In the genomic region with DNA sequence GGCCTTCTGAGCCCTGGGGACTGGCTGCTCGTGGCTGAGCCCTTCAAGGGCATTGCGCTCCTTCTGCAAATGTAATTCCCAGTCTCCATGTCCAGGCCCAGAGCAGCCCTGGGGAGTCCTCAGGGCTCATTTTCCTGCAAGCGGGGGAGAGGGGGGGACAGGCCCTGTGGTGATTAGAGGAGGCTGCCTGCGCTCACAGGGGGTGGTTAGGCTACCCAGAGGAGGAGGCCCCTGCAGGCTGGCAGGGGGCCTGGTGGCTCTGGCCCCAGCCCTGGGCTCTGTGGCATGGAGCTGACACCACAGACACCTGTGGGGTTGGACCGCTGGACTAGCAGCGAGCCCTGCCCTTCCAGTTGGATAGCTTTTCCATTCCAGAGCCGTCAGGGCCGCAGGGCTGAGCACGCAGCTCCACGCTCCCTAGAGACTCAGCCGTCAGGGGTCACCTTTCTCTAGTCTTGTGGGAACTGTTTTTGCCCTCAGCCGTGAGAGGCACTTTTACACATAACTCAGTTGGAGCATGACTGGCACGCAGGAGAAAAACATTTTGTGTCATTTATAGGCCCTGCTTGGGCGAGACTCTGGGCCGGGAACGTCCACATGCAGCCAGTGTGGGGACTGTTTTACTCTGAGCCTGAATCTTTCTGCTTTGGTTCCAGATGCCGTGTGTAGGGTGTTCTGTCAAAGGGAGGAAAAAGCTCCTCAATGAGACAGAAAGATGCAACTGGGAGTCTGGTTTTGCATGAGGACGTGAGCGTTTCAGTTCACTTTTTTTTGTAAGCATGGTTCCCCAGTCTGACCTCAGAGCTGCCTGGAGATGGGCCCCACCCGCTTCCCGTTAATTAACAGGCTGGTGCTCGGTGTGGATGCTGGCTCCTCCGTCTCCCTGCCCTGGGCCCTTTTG, we compare ENCODE assay signal across 9 cellular contexts. TPM values are rescaled to one million over a fixed set of nuclear protein-coding genes. Genes with fewer than 3 reads are reported as not detected.
DNase-seq lines count a peak whose midpoint lies in the region; ATAC-seq and TF ChIP-seq lines count a peak whose summit lies in the region.
"Had no signal": no experiment of that assay in that cellular context is flagged by ENCODE, and none has a peak within 500 bp of the region (broad histone marks: within the 10 kb centered on the region; RNA-seq: fewer than 3 reads in every experiment).

No MANE protein-coding gene starts in this region.

- no peak for TF ChIP-seq CTCF in mucosa of descending colon (IDR thresholded peaks at IDR 0.05)
- no peak for TF ChIP-seq CTCF in GM23338 (conservative IDR thresholded peaks at IDR 0.05; ENCODE audit: low read depth in 2 of 2)
- TF ChIP-seq CTCF in natural killer cell (IDR thresholded peaks at IDR 0.05) = no peak

- H3K4me3 Mint-ChIP-seq in T-helper 17 cell (no peak overlapping the region), GM23338 (no peak overlapping the region), natural killer cell (no peak overlapping the region)
- H3K4me3 Mint-ChIP-seq in activated CD8-positive, alpha-beta T cell treated with anti-CD3 and anti-CD28 coated beads, Interleukin-2, amount 10 ng/mL, durations not matched to agents 7 days and 5 days = no peak overlapping the region

- H3K27ac Mint-ChIP-seq in T-helper 17 cell (no peak overlapping the region), GM23338 (no peak overlapping the region; the same call in 1 of the 2 replicates), natural killer cell (no peak overlapping the region)
- H3K27ac Mint-ChIP-seq in activated CD8-positive, alpha-beta T cell treated with anti-CD3 and anti-CD28 coated beads, Interleukin-2, amount 10 ng/mL, durations not matched to agents 7 days and 5 days = no peak overlapping the region

- H3K9me3 Mint-ChIP-seq in activated CD8-positive, alpha-beta T cell treated with anti-CD3 and anti-CD28 coated beads, Interleukin-2, amount 10 ng/mL, durations not matched to agents 7 days and 5 days (ENCODE audit: insufficient read depth) = no peaks in the 10 kb centered on the region
- H3K9me3 Mint-ChIP-seq in GM23338 (no peaks in the 10 kb centered on the region; the same call in 2 of the 3 replicates), natural killer cell (no peaks in the 10 kb centered on the region)

- CTCF ChIA-PET in activated CD8-positive, alpha-beta T cell treated with anti-CD3 and anti-CD28 coated beads, Interleukin-2, amount 10 ng/mL, durations not matched to agents 7 days and 5 days (lab: Charles Lee) = no interaction called here

- H3K36me3 ChIP-seq in mucosa of descending colon (ENCODE audit: low read depth) (no peaks in the 10 kb centered on the region), GM23338 (ENCODE audit: insufficient read depth) (no peaks in the 10 kb centered on the region)

- H3K27me3 Mint-ChIP-seq in T-helper 17 cell = peaks cover 7% of the 10 kb centered on the region
- no peaks in the 10 kb centered on the region for H3K27me3 Mint-ChIP-seq in activated CD8-positive, alpha-beta T cell treated with anti-CD3 and anti-CD28 coated beads, Interleukin-2, amount 10 ng/mL, durations not matched to agents 7 days and 5 days (ENCODE audit: low read depth)
- peaks cover 15% of the 10 kb centered on the region for H3K27me3 Mint-ChIP-seq in GM23338 (ENCODE audit: insufficient read depth, low read depth, poor library complexity)
- peaks cover 18 to 23% of the 10 kb centered on the region in 2 donors for H3K27me3 Mint-ChIP-seq in natural killer cell (ENCODE audit: low read depth in 2 of 2)

- no peaks in the 10 kb centered on the region for H3K79me2 ChIP-seq in GM23338 (replicated peaks; ENCODE audit: insufficient read depth)

- H3K27ac ChIP-seq in GM23338 (ENCODE audit: low read depth) = no peak overlapping the region
- H3K27ac ChIP-seq: epithelial cell of prostate had no signal

- no peaks in the 10 kb centered on the region for H3K27me3 ChIP-seq in GM23338 (ENCODE audit: insufficient read depth)

- DNase-seq in T-helper 17 cell (no peak), mucosa of descending colon (no peak), SHP77 treated with DMSO at 0.1 percent for 48 hours (lab: John Stamatoyannopoulos, UW) (no peak), GM23338 (ENCODE audit: low spot score) (no peak), natural killer cell (no peak)
- no peak for DNase-seq in activated CD8-positive, alpha-beta T cell treated with anti-CD3 and anti-CD28 coated beads, Interleukin-2, amount 10 ng/mL, durations not matched to agents 7 days and 5 days

- peaks cover 2% of the 10 kb centered on the region for H3K36me3 Mint-ChIP-seq in T-helper 17 cell (ENCODE audit: low read depth)
- peaks cover 24% of the 10 kb centered on the region for H3K36me3 Mint-ChIP-seq in activated CD8-positive, alpha-beta T cell treated with anti-CD3 and anti-CD28 coated beads, Interleukin-2, amount 10 ng/mL, durations not matched to agents 7 days and 5 days (ENCODE audit: low read depth)
- H3K36me3 Mint-ChIP-seq in GM23338 (ENCODE audit: low read depth) = peaks cover 35% of the 10 kb centered on the region
- no peaks in the 10 kb centered on the region for H3K36me3 Mint-ChIP-seq in natural killer cell

- H4K20me1 ChIP-seq in GM23338 (replicated peaks; ENCODE audit: insufficient read depth) = no peaks in the 10 kb centered on the region

- H3K9me2 ChIP-seq in GM23338 (ENCODE audit: insufficient read depth) = no peaks in the 10 kb centered on the region

- H2AFZ ChIP-seq in GM23338 = no peak overlapping the region

- intact Hi-C loops in mucosa of descending colon (cut with DNase I, micrococcal nuclease) = no loop called here
- intact Hi-C loops in natural killer cell (cut with micrococcal nuclease) = no loop called here

- H3K4me3 ChIP-seq in mucosa of descending colon = no peak overlapping the region
- no peak overlapping the region for H3K4me3 ChIP-seq in GM23338

- H3K9me3 ChIP-seq in T-helper 17 cell (ENCODE audit: control insufficient read depth, low read length, poor library complexity, severe bottlenecking) = no peaks in the 10 kb centered on the region
- H3K9me3 ChIP-seq in mucosa of descending colon = no peaks in the 10 kb centered on the region

- H3K4me1 Mint-ChIP-seq in T-helper 17 cell = peaks cover 3% of the 10 kb centered on the region
- H3K4me1 Mint-ChIP-seq in activated CD8-positive, alpha-beta T cell treated with anti-CD3 and anti-CD28 coated beads, Interleukin-2, amount 10 ng/mL, durations not matched to agents 7 days and 5 days (ENCODE audit: low read depth) = peaks cover 9% of the 10 kb centered on the region
- peaks cover 5% of the 10 kb centered on the region; the same call in 2 of the 3 replicates for H3K4me1 Mint-ChIP-seq in GM23338
- peaks cover 0 to 5% of the 10 kb centered on the region in 2 donors for H3K4me1 Mint-ChIP-seq in natural killer cell

- no peaks in the 10 kb centered on the region for H3F3A ChIP-seq in GM23338 (replicated peaks; ENCODE audit: low read depth)

- H3K4me1 ChIP-seq in mucosa of descending colon (ENCODE audit: low read depth) (peaks cover 19% of the 10 kb centered on the region), GM23338 (ENCODE audit: insufficient read depth) (no peaks in the 10 kb centered on the region)

- ATAC-seq in GM19025 (IDR thresholded peaks at IDR 0.05; ENCODE audit: low read depth, unreplicated experiment) (peak; percentile 82), HG02973 (IDR thresholded peaks at IDR 0.05; ENCODE audit: unreplicated experiment) (peak; percentile 82), T-helper 17 cell (peak; percentile 65), mucosa of descending colon (peak; percentile 33), GM23338 (no peak), natural killer cell (no peak)
- ATAC-seq in activated CD8-positive, alpha-beta T cell treated with anti-CD3 and anti-CD28 coated beads, Interleukin-2, amount 10 ng/mL, durations not matched to agents 7 days and 5 days = no peak

- no peak overlapping the region for H3K4me2 ChIP-seq in GM23338

- POLR2A ChIA-PET in activated CD8-positive, alpha-beta T cell treated with anti-CD3 and anti-CD28 coated beads, Interleukin-2, amount 10 ng/mL, durations not matched to agents 7 days and 5 days (lab: Charles Lee) = no interaction called here

RNA-seq across cellular contexts. Expression of gene LRP5, which starts 58.1 kb away (rescaled TPM):
- total RNA-seq in T-helper 17 cell = 1 to 10 TPM in 1 of 2 donors, under 1 TPM in 1; 0.73 to 3.0 TPM
- 100 to 1,000 TPM in 2 of 3 donors, 10 to 100 TPM in 1; 83.7 to 113 (median 103) TPM for total RNA-seq in mucosa of descending colon
- 10 to 100 TPM; 37.1 to 46.3 TPM for total RNA-seq in activated CD8-positive, alpha-beta T cell treated with anti-CD3 and anti-CD28 coated beads, Interleukin-2, amount 10 ng/mL, durations not matched to agents 7 days and 5 days
- total RNA-seq in GM23338 (2014; rRNA removed; shearing (Covaris generic)) = 35.1 and 51.1 TPM in 2 replicates
- 26.9 and 38.3 TPM in 2 replicates for polyA plus RNA-seq in GM23338 (2016; fragmentation: Nextera tagmentation; extraction: Ambion mirVana)
- total RNA-seq in natural killer cell = 1 to 10 TPM in 1 of 3 donors, under 1 TPM in 2; 0.36 to 1.3 (median 0.89) TPM

Comparison
In these comparisons a context has a peak if more than half of its experiments do, and no peak if none do; other contexts are left out.
1. ATAC-seq: peak in GM19025 (single experiment), HG02973 (single experiment), T-helper 17 cell (single experiment) and mucosa of descending colon (single experiment); none in activated CD8-positive, alpha-beta T cell treated with anti-CD3 and anti-CD28 coated beads, Interleukin-2, amount 10 ng/mL, durations not matched to agents 7 days and 5 days (single experiment), GM23338 (single experiment) and natural killer cell (0 of 3).